Comparison of ENCODE assay signal across 1 cellular context in the genomic region with DNA sequence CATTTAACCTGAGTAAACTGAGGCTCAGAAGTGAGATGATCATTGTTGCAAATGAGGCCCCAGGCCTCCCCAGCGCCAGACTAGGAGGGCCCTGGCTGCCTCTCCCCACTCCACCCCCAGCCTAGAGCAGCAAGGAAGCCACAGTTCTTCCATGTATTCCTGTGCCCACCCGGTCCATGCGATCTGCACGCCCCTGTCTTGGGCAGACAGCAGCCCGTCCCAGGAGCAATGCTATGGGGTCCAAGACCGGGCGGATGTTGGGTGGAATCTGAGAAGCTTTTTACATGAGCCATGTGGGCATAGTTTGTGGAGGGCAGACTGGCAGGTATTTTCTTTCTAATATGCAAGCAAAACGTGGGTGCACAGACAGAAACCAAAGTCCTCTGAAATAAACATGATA.
TF ChIP-seq lines count a peak whose summit lies in the region.

No MANE protein-coding gene starts in this region.

TF ChIP-seq in IMR-90, 13 proteins besides CTCF, POLR2A, EP300 and RAD21:
- TF ChIP-seq NFE2L2 (IDR thresholded peaks at IDR 0.05; ENCODE audit: low read depth, low read length) (no peak), SMC3 (IDR thresholded peaks at IDR 0.05; ENCODE audit: low read depth, low read length) (no peak), CHD1 (IDR thresholded peaks at IDR 0.05; ENCODE audit: low read depth, low read length) (no peak), BHLHE40 (IDR thresholded peaks at IDR 0.05; ENCODE audit: low read depth, low read length) (no peak), FOS (IDR thresholded peaks at IDR 0.05; ENCODE audit: low read depth, low read length) (no peak)
